ENCODE assay signal across 26 cellular contexts in the genomic region with DNA sequence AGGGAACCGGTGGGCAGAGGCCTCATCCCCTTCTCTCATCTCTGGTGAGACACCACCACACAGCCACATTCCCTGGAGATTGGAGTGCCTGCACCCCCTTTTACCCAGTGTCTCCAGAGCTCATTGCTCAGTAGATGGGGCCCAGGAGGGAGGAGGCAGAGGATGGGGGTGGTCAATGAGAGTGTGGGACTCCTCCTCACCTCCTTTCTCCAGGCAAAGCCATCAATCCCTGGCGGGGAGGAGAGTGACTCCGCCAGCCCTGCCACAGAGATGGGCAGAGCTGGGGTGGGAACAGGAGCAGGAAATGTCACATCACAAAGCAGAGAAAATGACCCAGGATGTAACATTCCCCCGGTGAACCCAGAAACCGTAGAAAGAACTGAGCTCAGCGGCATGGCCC.
"Had no signal": no experiment of that assay in that cellular context is flagged by ENCODE, and none has a peak within 500 bp of the region (broad histone marks: within the 10 kb centered on the region; RNA-seq: fewer than 3 reads in every experiment).

No MANE protein-coding gene starts in this region.

- H3K27ac ChIP-seq: adrenal gland, body of pancreas, cardiac muscle cell, esophagus squamous epithelium, gastroesophageal sphincter, heart right ventricle had no signal

- H3K9me3 ChIP-seq: adrenal gland, body of pancreas, esophagus squamous epithelium, gastroesophageal sphincter had no signal

- ATAC-seq: activated CD4-positive, alpha-beta T cell treated with anti-CD3 and anti-CD28 coated beads for 36 hours; activated CD8-positive, alpha-beta memory T cell treated with anti-CD3 and anti-CD28 coated beads, Interleukin-2, amount 10 ng/mL, durations not matched to agents 7 days and 5 days; activated CD8-positive, alpha-beta T cell treated with anti-CD3 and anti-CD28 coated beads, Interleukin-2, amount 10 ng/mL, durations not matched to agents 7 days and 5 days; activated naive CD8-positive, alpha-beta T cell treated with anti-CD3 and anti-CD28 coated beads, Interleukin-2, amount 50 U/mL, for 24 hours; body of pancreas; gastroesophageal sphincter; heart right ventricle had no signal

- H3K36me3 ChIP-seq: adrenal gland, cardiac muscle cell, esophagus squamous epithelium, gastroesophageal sphincter, heart right ventricle had no signal

- H3K4me3 ChIP-seq: adrenal gland, body of pancreas, cardiac muscle cell, esophagus squamous epithelium, gastroesophageal sphincter, heart right ventricle had no signal

- DNase-seq: activated CD4-positive, alpha-beta memory T cell treated with anti-CD3 and anti-CD28 coated beads for 36 hours; activated CD4-positive, alpha-beta T cell treated with anti-CD3 and anti-CD28 coated beads for 36 hours; activated CD4-positive, alpha-beta T cell treated with anti-CD3 and anti-CD28 coated beads, Interleukin-2, amount 10 ng/mL, durations not matched to agents 24 days and 14 days; activated CD4-positive, CD25-positive, alpha-beta regulatory T cell; activated CD4-positive, CD25-positive, alpha-beta regulatory T cell treated with anti-CD3 and anti-CD28 coated beads, Interleukin-2, amount 50 U/mL, for 72 hours; activated CD8-positive, alpha-beta memory T cell treated with anti-CD3 and anti-CD28 coated beads, Interleukin-2, amount 50 U/mL, for 4 hours; activated CD8-positive, alpha-beta T cell treated with anti-CD3 and anti-CD28 coated beads, Interleukin-2, amount 10 ng/mL, durations not matched to agents 7 days and 5 days; activated effector memory CD4-positive, alpha-beta T cell treated with anti-CD3 and anti-CD28 coated beads, Interleukin-2, amount 50 U/mL, for 16 hours; activated naive CD4-positive, alpha-beta T cell treated with anti-CD3 and anti-CD28 coated beads for 36 hours; activated naive CD8-positive, alpha-beta T cell treated with anti-CD3 and anti-CD28 coated beads for 36 hours; activated naive CD8-positive, alpha-beta T cell treated with anti-CD3 and anti-CD28 coated beads, Interleukin-2, amount 50 U/mL, for 24 hours; activated T-cell treated with anti-CD3 and anti-CD28 coated beads, Interleukin-2, amount 50 U/mL, for 1 hour; activated T-cell treated with anti-CD3 and anti-CD28 coated beads, Interleukin-2, amount 50 U/mL, for 48 hours; amygdala; aorta; body of pancreas; effector memory CD4-positive, alpha-beta T cell; erythroblast; esophagus squamous epithelium; foreskin melanocyte; heart right ventricle; T-helper 2 cell had no signal

- H3K4me1 ChIP-seq: adrenal gland, body of pancreas, esophagus squamous epithelium, gastroesophageal sphincter, heart right ventricle had no signal

- H3K27me3 ChIP-seq: adrenal gland, body of pancreas, cardiac muscle cell had no signal
